Comparison of ENCODE assay signal across 1 cellular context in genomic region chrX:125266153-125266660, GRCh38.
TF ChIP-seq lines count a peak whose summit lies in the region.

No MANE protein-coding gene starts in this region.

TF ChIP-seq in GM23338, 12 proteins besides CTCF, POLR2A, EP300 and RAD21 (continued from another document):
- no peak for TF ChIP-seq ZNF462 (CRISPR knock-in tag; IDR thresholded peaks at IDR 0.05)
- TF ChIP-seq EZH2 (IDR thresholded peaks at IDR 0.05; ENCODE audit: low read depth, unreplicated experiment) = no peak
TF ChIP-seq in GM23338: peak in this region for 0.
